8 cellular contexts compared by ENCODE assay signal in the genomic region with DNA sequence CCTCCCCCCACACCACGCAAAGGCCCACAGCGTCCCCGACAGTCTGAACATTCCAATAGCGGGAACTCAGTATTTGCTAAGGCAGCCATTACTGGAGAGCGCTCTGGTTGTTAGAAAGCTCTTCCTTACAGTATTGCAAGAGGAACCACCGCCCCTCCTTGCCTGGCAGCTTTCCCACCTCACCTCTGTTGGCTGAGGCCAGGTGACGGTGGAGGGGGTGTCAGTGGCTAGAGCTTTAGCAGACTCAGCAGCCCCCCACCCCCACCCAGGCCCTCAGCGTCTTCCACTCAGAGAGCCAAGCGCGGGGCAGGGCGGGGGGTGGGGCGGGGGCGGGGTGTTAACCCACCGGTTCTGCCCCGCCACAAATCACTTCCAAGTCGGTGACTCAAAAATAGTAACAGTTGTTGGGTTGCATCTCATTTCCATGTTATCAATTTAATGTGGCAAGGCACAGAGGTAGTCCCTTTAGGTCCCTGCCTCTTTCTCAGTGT. TPM values are rescaled to one million over a fixed set of nuclear protein-coding genes. Genes with fewer than 3 reads are reported as not detected.
DNase-seq lines count a peak whose midpoint lies in the region; FAIRE-seq and TF ChIP-seq lines count a peak whose summit lies in the region.

No MANE protein-coding gene starts in this region.

- H3K36me3 Mint-ChIP-seq in activated naive CD8-positive, alpha-beta T cell, result no peaks in the 10 kb centered on the region

- no peak for FAIRE-seq in H54 (lab: Jason Lieb, UNC)

- H3K27me3 ChIP-seq in iPS DF 6.9 (ENCODE audit: control insufficient read depth, insufficient read depth, low read length) (peaks cover 2% of the 10 kb centered on the region; the same call in 1 of the 2 replicates), skeletal muscle satellite cell (ENCODE audit: control insufficient read depth, insufficient read depth, low read length) (no peaks in the 10 kb centered on the region)

- H3K9me3 ChIP-seq in iPS DF 6.9 (ENCODE audit: control insufficient read depth, insufficient read depth, low read length), result no peaks in the 10 kb centered on the region
- no peaks in the 10 kb centered on the region for H3K9me3 ChIP-seq in skeletal muscle satellite cell (replicated peaks; ENCODE audit: low read length)

- peak; percentile 36 for DNase-seq in AG08396 (ENCODE audit: low spot score)
- DNase-seq in H54 (ENCODE audit: insufficient read length, low spot score), result peak; percentile 82
- DNase-seq in NCI-H748 (lab: John Stamatoyannopoulos, UW; ENCODE audit: unreplicated experiment), result peak; percentile 78
- DNase-seq in iPS DF 6.9 (ENCODE audit: low read depth, low spot score), result no peak
- DNase-seq in GM19238 (ENCODE audit: insufficient read length, low spot score), result no peak
- DNase-seq in GDM1 (lab: John Stamatoyannopoulos, UW), result no peak

- H3K27ac ChIP-seq in iPS DF 6.9 (ENCODE audit: low read length), result no peak overlapping the region

- H3K9me3 Mint-ChIP-seq in activated naive CD8-positive, alpha-beta T cell (ENCODE audit: low read depth), result no peaks in the 10 kb centered on the region

- peaks cover 61% of the 10 kb centered on the region for H3K4me1 Mint-ChIP-seq in activated naive CD8-positive, alpha-beta T cell (ENCODE audit: low read depth)

- WGBS in iPS DF 6.9 (ENCODE audit: insufficient coverage, insufficient read length), result no CpG with 5 or more reads among the region's 16 CpGs

- H3K36me3 ChIP-seq in iPS DF 6.9 (ENCODE audit: control insufficient read depth, insufficient read depth, low read length) (no peaks in the 10 kb centered on the region), skeletal muscle satellite cell (ENCODE audit: insufficient read depth, low read length) (no peaks in the 10 kb centered on the region)

- TF ChIP-seq POLR2A in H54 (IDR thresholded peaks at IDR 0.05; ENCODE audit: low read depth, low read length), result no peak

- peak overlapping the region; percentile 46 for H3K27ac Mint-ChIP-seq in activated naive CD8-positive, alpha-beta T cell

- H3K4me3 ChIP-seq in iPS DF 6.9 (ENCODE audit: low read length), result peak overlapping the region; percentile 34; the same call in 1 of the 2 replicates
- peak overlapping the region; percentile 63 for H3K4me3 ChIP-seq in skeletal muscle satellite cell (ENCODE audit: low read length)

- peaks cover 22% of the 10 kb centered on the region for H3K4me1 ChIP-seq in iPS DF 6.9 (ENCODE audit: control insufficient read depth, insufficient read depth, low read length)
- H3K4me1 ChIP-seq in skeletal muscle satellite cell (ENCODE audit: control insufficient read depth, insufficient read depth, low read length), result peaks cover 51% of the 10 kb centered on the region

- peak overlapping the region; percentile 88 for H3K4me3 Mint-ChIP-seq in activated naive CD8-positive, alpha-beta T cell

- peak overlapping the region; percentile 78 for H3K9ac ChIP-seq in skeletal muscle satellite cell (ENCODE audit: low read depth, low read length)

- peaks cover 14% of the 10 kb centered on the region for H3K27me3 Mint-ChIP-seq in activated naive CD8-positive, alpha-beta T cell

- peak overlapping the region; percentile 88 for H3K4me2 ChIP-seq in skeletal muscle satellite cell (ENCODE audit: low read length)

RNA-seq across cellular contexts. Expression of a gene that starts 2.3 kb away (rescaled TPM):
- 10.9 and 12.9 TPM in 2 replicates for total RNA-seq in skeletal muscle satellite cell (2012; rRNA removed)

RNA-seq across cellular contexts. Expression of a gene that starts 2.6 kb away (rescaled TPM):
- 5.0 and 5.6 TPM in 2 replicates for total RNA-seq in skeletal muscle satellite cell (2012; rRNA removed)

RNA-seq across cellular contexts. Expression of a gene that starts 3.3 kb away (rescaled TPM):
- total RNA-seq in skeletal muscle satellite cell (2012; rRNA removed), result 20.3 and 20.5 TPM in 2 replicates

RNA-seq across cellular contexts. Expression of a gene that starts 20.0 kb away (rescaled TPM):
- total RNA-seq in skeletal muscle satellite cell (2012; rRNA removed), result 13.3 and 14.4 TPM in 2 replicates

Comparison
In these comparisons a context has a peak if more than half of its experiments do, and no peak if none do; other contexts are left out.
1. DNase-seq: peak in AG08396 (single experiment), H54 (single experiment) and NCI-H748 (single experiment); none in iPS DF 6.9 (single experiment), GM19238 (single experiment) and GDM1 (single experiment).